19 cellular contexts compared by ENCODE assay signal in the genomic region with DNA sequence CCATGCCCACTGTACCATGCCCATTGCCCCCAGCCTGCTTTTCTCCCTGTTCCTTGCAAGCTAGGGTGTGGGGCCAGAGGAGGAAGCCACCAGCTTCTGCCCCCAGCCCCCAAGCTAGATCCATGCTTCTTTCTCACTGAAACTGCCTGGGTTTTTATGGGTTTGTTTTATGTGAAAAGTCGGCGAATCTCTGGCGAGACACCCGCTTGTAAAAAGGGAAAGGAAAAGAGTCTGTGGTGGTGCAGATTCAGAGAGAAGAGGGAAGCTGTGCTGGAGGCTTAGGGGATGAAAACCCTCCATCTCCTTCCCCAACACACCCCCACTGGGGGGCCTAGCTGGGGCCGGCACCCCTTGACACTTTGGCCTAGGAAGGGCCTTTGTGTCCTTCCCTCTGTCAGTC. TPM values are rescaled to one million over a fixed set of nuclear protein-coding genes. Genes with fewer than 3 reads are reported as not detected.
"Had no signal": no experiment of that assay in that cellular context is flagged by ENCODE, and none has a peak within 500 bp of the region (broad histone marks: within the 10 kb centered on the region; RNA-seq: fewer than 3 reads in every experiment).

No MANE protein-coding gene starts in this region.

- H3K36me3 ChIP-seq: brain microvascular endothelial cell, ovary, sigmoid colon, spleen, stomach, upper lobe of right lung had no signal

- FAIRE-seq: endothelial cell of umbilical vein, TTC549 had no signal

- H3K27ac ChIP-seq: brain microvascular endothelial cell, esophagus squamous epithelium, ovary, sigmoid colon, spleen, stomach, testis, upper lobe of right lung had no signal

- ATAC-seq: upper lobe of right lung had no signal

- H3K4me3 ChIP-seq: esophagus squamous epithelium, ovary, sigmoid colon, spleen, stomach, testis, upper lobe of right lung had no signal

- H3K4me1 ChIP-seq: sigmoid colon, spleen, stomach, testis, upper lobe of right lung had no signal

- DNase-seq: activated CD4-positive, CD25-positive, alpha-beta regulatory T cell; activated naive CD4-positive, alpha-beta T cell; activated T-cell treated with anti-CD3 and anti-CD28 coated beads for 4 hours; anterior cingulate cortex; brain microvascular endothelial cell; effector CD8-positive, alpha-beta T cell; esophagus squamous epithelium; foreskin fibroblast; glutamatergic neuron; midbrain; ovary; sigmoid colon; spleen; stomach; testis; upper lobe of right lung had no signal

- H3K9me3 ChIP-seq: esophagus squamous epithelium, ovary, sigmoid colon, spleen, stomach, testis, upper lobe of right lung had no signal

- H3K27me3 ChIP-seq: esophagus squamous epithelium, ovary, sigmoid colon, stomach, testis, upper lobe of right lung had no signal

RNA-seq across cellular contexts. Expression of a gene that starts 26.2 kb away (rescaled TPM):
- total RNA-seq: endothelial cell of umbilical vein, myocyte, sigmoid colon, spleen had no signal
